1 cellular context compared by ENCODE assay signal in the genomic region with DNA sequence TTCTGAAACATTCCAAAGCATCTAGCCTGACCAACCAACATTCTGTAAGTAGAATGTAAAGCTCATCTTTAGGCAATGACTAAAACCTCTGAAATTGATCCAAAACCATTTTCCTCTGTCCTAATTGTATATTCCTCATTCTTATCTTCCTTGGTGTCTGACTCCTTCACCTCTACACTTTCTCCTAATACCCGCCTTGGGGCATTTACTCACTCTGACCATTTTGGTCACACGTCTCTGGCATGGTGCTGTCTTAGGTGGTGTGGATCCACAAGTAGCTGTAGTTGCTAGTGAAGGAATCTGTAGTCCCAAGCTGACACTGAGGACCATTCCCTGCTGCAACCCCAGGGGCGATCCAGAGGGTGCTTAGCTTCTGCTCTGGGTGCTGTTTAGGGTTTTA.
TF ChIP-seq lines count a peak whose summit lies in the region.

No MANE protein-coding gene starts in this region.

TF ChIP-seq in WTC11, 78 proteins besides CTCF, POLR2A, EP300 and RAD21:
- TF ChIP-seq, protein P1, sequence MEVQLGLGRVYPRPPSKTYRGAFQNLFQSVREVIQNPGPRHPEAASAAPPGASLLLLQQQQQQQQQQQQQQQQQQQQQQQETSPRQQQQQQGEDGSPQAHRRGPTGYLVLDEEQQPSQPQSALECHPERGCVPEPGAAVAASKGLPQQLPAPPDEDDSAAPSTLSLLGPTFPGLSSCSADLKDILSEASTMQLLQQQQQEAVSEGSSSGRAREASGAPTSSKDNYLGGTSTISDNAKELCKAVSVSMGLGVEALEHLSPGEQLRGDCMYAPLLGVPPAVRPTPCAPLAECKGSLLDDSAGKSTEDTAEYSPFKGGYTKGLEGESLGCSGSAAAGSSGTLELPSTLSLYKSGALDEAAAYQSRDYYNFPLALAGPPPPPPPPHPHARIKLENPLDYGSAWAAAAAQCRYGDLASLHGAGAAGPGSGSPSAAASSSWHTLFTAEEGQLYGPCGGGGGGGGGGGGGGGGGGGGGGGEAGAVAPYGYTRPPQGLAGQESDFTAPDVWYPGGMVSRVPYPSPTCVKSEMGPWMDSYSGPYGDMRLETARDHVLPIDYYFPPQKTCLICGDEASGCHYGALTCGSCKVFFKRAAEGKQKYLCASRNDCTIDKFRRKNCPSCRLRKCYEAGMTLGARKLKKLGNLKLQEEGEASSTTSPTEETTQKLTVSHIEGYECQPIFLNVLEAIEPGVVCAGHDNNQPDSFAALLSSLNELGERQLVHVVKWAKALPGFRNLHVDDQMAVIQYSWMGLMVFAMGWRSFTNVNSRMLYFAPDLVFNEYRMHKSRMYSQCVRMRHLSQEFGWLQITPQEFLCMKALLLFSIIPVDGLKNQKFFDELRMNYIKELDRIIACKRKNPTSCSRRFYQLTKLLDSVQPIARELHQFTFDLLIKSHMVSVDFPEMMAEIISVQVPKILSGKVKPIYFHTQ (CRISPR knock-in tag; IDR thresholded peaks at IDR 0.05), result no peak
- TF ChIP-seq, protein P2, sequence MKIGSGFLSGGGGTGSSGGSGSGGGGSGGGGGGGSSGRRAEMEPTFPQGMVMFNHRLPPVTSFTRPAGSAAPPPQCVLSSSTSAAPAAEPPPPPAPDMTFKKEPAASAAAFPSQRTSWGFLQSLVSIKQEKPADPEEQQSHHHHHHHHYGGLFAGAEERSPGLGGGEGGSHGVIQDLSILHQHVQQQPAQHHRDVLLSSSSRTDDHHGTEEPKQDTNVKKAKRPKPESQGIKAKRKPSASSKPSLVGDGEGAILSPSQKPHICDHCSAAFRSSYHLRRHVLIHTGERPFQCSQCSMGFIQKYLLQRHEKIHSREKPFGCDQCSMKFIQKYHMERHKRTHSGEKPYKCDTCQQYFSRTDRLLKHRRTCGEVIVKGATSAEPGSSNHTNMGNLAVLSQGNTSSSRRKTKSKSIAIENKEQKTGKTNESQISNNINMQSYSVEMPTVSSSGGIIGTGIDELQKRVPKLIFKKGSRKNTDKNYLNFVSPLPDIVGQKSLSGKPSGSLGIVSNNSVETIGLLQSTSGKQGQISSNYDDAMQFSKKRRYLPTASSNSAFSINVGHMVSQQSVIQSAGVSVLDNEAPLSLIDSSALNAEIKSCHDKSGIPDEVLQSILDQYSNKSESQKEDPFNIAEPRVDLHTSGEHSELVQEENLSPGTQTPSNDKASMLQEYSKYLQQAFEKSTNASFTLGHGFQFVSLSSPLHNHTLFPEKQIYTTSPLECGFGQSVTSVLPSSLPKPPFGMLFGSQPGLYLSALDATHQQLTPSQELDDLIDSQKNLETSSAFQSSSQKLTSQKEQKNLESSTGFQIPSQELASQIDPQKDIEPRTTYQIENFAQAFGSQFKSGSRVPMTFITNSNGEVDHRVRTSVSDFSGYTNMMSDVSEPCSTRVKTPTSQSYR (CRISPR knock-in tag; IDR thresholded peaks at IDR 0.05), result no peak
- TF ChIP-seq JAZF1 (CRISPR knock-in tag; IDR thresholded peaks at IDR 0.05) (no peak), ZNF138 (CRISPR knock-in tag; conservative IDR thresholded peaks at IDR 0.05) (no peak), RORB (CRISPR knock-in tag; IDR thresholded peaks at IDR 0.05) (no peak), ZNF671 (CRISPR knock-in tag; IDR thresholded peaks at IDR 0.05) (no peak), CREB1 (CRISPR knock-in tag; IDR thresholded peaks at IDR 0.05) (no peak), NR2C2 (CRISPR knock-in tag; IDR thresholded peaks at IDR 0.05) (no peak), KAT7 (CRISPR knock-in tag; IDR thresholded peaks at IDR 0.05; ENCODE audit: borderline replicate concordance) (no peak), NFE2L1 (CRISPR knock-in tag; IDR thresholded peaks at IDR 0.05) (no peak), ESRRA (CRISPR knock-in tag; IDR thresholded peaks at IDR 0.05; ENCODE audit: borderline replicate concordance) (no peak), MYBL2 (CRISPR knock-in tag; IDR thresholded peaks at IDR 0.05) (no peak), SOX15 (CRISPR knock-in tag; IDR thresholded peaks at IDR 0.05) (no peak), SP1 (CRISPR knock-in tag; conservative IDR thresholded peaks at IDR 0.05) (no peak), FOXK1 (CRISPR knock-in tag; IDR thresholded peaks at IDR 0.05) (no peak), HMGA2 (CRISPR knock-in tag; IDR thresholded peaks at IDR 0.05) (no peak)
- TF ChIP-seq, protein P3, sequence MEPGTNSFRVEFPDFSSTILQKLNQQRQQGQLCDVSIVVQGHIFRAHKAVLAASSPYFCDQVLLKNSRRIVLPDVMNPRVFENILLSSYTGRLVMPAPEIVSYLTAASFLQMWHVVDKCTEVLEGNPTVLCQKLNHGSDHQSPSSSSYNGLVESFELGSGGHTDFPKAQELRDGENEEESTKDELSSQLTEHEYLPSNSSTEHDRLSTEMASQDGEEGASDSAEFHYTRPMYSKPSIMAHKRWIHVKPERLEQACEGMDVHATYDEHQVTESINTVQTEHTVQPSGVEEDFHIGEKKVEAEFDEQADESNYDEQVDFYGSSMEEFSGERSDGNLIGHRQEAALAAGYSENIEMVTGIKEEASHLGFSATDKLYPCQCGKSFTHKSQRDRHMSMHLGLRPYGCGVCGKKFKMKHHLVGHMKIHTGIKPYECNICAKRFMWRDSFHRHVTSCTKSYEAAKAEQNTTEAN (CRISPR knock-in tag; IDR thresholded peaks at IDR 0.05), result no peak
- TF ChIP-seq, protein P4, sequence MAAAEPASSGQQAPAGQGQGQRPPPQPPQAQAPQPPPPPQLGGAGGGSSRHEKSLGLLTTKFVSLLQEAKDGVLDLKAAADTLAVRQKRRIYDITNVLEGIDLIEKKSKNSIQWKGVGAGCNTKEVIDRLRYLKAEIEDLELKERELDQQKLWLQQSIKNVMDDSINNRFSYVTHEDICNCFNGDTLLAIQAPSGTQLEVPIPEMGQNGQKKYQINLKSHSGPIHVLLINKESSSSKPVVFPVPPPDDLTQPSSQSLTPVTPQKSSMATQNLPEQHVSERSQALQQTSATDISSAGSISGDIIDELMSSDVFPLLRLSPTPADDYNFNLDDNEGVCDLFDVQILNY (CRISPR knock-in tag; IDR thresholded peaks at IDR 0.05), result no peak
- TF ChIP-seq, protein P5, sequence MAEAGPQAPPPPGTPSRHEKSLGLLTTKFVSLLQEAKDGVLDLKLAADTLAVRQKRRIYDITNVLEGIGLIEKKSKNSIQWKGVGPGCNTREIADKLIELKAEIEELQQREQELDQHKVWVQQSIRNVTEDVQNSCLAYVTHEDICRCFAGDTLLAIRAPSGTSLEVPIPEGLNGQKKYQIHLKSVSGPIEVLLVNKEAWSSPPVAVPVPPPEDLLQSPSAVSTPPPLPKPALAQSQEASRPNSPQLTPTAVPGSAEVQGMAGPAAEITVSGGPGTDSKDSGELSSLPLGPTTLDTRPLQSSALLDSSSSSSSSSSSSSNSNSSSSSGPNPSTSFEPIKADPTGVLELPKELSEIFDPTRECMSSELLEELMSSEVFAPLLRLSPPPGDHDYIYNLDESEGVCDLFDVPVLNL (CRISPR knock-in tag; IDR thresholded peaks at IDR 0.05; ENCODE audit: borderline replicate concordance, low read depth), result no peak
- TF ChIP-seq, protein P6, sequence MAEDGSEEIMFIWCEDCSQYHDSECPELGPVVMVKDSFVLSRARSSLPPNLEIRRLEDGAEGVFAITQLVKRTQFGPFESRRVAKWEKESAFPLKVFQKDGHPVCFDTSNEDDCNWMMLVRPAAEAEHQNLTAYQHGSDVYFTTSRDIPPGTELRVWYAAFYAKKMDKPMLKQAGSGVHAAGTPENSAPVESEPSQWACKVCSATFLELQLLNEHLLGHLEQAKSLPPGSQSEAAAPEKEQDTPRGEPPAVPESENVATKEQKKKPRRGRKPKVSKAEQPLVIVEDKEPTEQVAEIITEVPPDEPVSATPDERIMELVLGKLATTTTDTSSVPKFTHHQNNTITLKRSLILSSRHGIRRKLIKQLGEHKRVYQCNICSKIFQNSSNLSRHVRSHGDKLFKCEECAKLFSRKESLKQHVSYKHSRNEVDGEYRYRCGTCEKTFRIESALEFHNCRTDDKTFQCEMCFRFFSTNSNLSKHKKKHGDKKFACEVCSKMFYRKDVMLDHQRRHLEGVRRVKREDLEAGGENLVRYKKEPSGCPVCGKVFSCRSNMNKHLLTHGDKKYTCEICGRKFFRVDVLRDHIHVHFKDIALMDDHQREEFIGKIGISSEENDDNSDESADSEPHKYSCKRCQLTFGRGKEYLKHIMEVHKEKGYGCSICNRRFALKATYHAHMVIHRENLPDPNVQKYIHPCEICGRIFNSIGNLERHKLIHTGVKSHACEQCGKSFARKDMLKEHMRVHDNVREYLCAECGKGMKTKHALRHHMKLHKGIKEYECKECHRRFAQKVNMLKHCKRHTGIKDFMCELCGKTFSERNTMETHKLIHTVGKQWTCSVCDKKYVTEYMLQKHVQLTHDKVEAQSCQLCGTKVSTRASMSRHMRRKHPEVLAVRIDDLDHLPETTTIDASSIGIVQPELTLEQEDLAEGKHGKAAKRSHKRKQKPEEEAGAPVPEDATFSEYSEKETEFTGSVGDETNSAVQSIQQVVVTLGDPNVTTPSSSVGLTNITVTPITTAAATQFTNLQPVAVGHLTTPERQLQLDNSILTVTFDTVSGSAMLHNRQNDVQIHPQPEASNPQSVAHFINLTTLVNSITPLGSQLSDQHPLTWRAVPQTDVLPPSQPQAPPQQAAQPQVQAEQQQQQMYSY (CRISPR knock-in tag; IDR thresholded peaks at IDR 0.05), result no peak
